8 cellular contexts compared by ENCODE assay signal in the genomic region with DNA sequence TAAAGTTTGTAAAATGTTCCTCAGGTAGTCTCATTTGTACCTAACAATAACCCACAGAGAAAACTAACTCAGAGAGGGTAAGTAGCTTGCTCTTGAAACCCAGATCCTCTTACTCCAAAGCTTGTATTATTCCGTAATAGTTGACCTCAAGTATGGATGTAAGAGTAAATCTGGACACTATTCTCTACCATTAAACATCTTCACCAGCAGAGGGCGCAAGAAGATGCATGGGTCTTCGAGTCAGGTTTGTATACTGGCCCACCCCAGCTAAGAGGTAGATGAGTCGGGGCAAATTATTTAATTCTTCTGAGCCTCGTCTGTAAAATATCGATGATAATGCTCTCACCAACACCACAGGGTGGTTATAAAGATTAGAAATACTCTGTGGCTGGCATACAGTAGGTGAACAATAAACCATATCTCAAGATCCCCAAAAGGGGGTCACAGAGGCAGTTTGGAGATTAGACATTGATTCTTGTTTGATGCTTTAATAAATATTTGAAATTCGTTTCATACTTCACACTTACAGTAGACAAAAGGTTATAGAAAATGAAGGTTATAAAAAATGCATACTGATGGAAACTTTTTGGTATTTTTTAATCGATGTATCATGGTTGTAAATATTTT. TPM values are rescaled to one million over a fixed set of nuclear protein-coding genes. Genes with fewer than 3 reads are reported as not detected.
DNase-seq lines count a peak whose midpoint lies in the region; ATAC-seq, FAIRE-seq and TF ChIP-seq lines count a peak whose summit lies in the region.

No MANE protein-coding gene starts in this region.

- DNase-seq in AG08396 (ENCODE audit: low spot score) (peak; percentile 74), GM18507 (ENCODE audit: extremely low spot score, insufficient read length, low read depth) (no peak), NCI-H2171 treated with DMSO at 0.1 percent for 48 hours (lab: John Stamatoyannopoulos, UW) (peak; percentile 50), WTC11 (ENCODE audit: low spot score) (peak; percentile 44), dedifferentiated amniotic fluid mesenchymal stem cell (ENCODE audit: extremely low spot score) (peak; percentile 71), medulla oblongata (ENCODE audit: extremely low spot score) (peak; percentile 93)
- DNase-seq in stimulated activated effector memory CD8-positive, alpha-beta T cell treated with anti-CD3 and anti-CD28 coated beads, Interleukin-12 subunit alpha, Interleukin-12 subunit beta, amount 100 ng/mL, for 72 hours (ENCODE audit: low spot score in 2 of 2): peak; percentile 53 to 62

- ATAC-seq in WTC11 (no peak), GM18867 (IDR thresholded peaks at IDR 0.05; ENCODE audit: unreplicated experiment) (no peak)
- ATAC-seq in stimulated activated effector memory CD8-positive, alpha-beta T cell treated with anti-CD3 and anti-CD28 coated beads, Interleukin-12 subunit alpha, Interleukin-12 subunit beta, amount 100 ng/mL, for 72 hours: peak; percentile 58

- peak; percentile 54 for TF ChIP-seq CTCF in WTC11 (IDR thresholded peaks at IDR 0.05)

- H3K27ac Mint-ChIP-seq in WTC11: peak overlapping the region; percentile 50
- no peak overlapping the region for H3K27ac Mint-ChIP-seq in stimulated activated effector memory CD8-positive, alpha-beta T cell treated with anti-CD3 and anti-CD28 coated beads, Interleukin-12 subunit alpha, Interleukin-12 subunit beta, amount 100 ng/mL, for 72 hours

- peaks cover 38% of the 10 kb centered on the region for H3K4me1 Mint-ChIP-seq in WTC11
- peaks cover 11% of the 10 kb centered on the region for H3K4me1 Mint-ChIP-seq in stimulated activated effector memory CD8-positive, alpha-beta T cell treated with anti-CD3 and anti-CD28 coated beads, Interleukin-12 subunit alpha, Interleukin-12 subunit beta, amount 100 ng/mL, for 72 hours

- CTCF ChIA-PET in WTC11 (lab: Charles Lee): interaction anchor here (0.5 to 6.4 kb wide), 33 partner anchors 9 to 333 kb away, joined by 3 to 76 read pairs (median 5); a partner anchor contains a TSS

- peak; percentile 89 for FAIRE-seq in GM18507 (lab: Jason Lieb, UNC)

- H3K4me3 Mint-ChIP-seq in WTC11: no peak overlapping the region
- no peak overlapping the region for H3K4me3 Mint-ChIP-seq in stimulated activated effector memory CD8-positive, alpha-beta T cell treated with anti-CD3 and anti-CD28 coated beads, Interleukin-12 subunit alpha, Interleukin-12 subunit beta, amount 100 ng/mL, for 72 hours

- H3K27me3 Mint-ChIP-seq in WTC11 (ENCODE audit: low read depth): no peaks in the 10 kb centered on the region; the same call in 1 of the 2 replicates

- H3K9me3 Mint-ChIP-seq in WTC11: no peaks in the 10 kb centered on the region
- no peaks in the 10 kb centered on the region for H3K9me3 Mint-ChIP-seq in stimulated activated effector memory CD8-positive, alpha-beta T cell treated with anti-CD3 and anti-CD28 coated beads, Interleukin-12 subunit alpha, Interleukin-12 subunit beta, amount 100 ng/mL, for 72 hours

- H3K36me3 Mint-ChIP-seq in WTC11: no peaks in the 10 kb centered on the region
- no peaks in the 10 kb centered on the region for H3K36me3 Mint-ChIP-seq in stimulated activated effector memory CD8-positive, alpha-beta T cell treated with anti-CD3 and anti-CD28 coated beads, Interleukin-12 subunit alpha, Interleukin-12 subunit beta, amount 100 ng/mL, for 72 hours

- POLR2A ChIA-PET in WTC11 (lab: Charles Lee): no interaction called here

TF ChIP-seq in WTC11, 78 proteins besides CTCF, POLR2A, EP300 and RAD21 (continues in another document):
- no peak for TF ChIP-seq SMAD4 (CRISPR knock-in tag; IDR thresholded peaks at IDR 0.05)
- no peak for TF ChIP-seq GABPB1 (CRISPR knock-in tag; IDR thresholded peaks at IDR 0.05)
- TF ChIP-seq, protein P1, sequence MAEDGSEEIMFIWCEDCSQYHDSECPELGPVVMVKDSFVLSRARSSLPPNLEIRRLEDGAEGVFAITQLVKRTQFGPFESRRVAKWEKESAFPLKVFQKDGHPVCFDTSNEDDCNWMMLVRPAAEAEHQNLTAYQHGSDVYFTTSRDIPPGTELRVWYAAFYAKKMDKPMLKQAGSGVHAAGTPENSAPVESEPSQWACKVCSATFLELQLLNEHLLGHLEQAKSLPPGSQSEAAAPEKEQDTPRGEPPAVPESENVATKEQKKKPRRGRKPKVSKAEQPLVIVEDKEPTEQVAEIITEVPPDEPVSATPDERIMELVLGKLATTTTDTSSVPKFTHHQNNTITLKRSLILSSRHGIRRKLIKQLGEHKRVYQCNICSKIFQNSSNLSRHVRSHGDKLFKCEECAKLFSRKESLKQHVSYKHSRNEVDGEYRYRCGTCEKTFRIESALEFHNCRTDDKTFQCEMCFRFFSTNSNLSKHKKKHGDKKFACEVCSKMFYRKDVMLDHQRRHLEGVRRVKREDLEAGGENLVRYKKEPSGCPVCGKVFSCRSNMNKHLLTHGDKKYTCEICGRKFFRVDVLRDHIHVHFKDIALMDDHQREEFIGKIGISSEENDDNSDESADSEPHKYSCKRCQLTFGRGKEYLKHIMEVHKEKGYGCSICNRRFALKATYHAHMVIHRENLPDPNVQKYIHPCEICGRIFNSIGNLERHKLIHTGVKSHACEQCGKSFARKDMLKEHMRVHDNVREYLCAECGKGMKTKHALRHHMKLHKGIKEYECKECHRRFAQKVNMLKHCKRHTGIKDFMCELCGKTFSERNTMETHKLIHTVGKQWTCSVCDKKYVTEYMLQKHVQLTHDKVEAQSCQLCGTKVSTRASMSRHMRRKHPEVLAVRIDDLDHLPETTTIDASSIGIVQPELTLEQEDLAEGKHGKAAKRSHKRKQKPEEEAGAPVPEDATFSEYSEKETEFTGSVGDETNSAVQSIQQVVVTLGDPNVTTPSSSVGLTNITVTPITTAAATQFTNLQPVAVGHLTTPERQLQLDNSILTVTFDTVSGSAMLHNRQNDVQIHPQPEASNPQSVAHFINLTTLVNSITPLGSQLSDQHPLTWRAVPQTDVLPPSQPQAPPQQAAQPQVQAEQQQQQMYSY (CRISPR knock-in tag; IDR thresholded peaks at IDR 0.05): no peak
- TF ChIP-seq GTF2I (CRISPR knock-in tag; conservative IDR thresholded peaks at IDR 0.05): no peak
- TF ChIP-seq, protein P2, sequence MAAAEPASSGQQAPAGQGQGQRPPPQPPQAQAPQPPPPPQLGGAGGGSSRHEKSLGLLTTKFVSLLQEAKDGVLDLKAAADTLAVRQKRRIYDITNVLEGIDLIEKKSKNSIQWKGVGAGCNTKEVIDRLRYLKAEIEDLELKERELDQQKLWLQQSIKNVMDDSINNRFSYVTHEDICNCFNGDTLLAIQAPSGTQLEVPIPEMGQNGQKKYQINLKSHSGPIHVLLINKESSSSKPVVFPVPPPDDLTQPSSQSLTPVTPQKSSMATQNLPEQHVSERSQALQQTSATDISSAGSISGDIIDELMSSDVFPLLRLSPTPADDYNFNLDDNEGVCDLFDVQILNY (CRISPR knock-in tag; IDR thresholded peaks at IDR 0.05): no peak
- TF ChIP-seq, protein P3, sequence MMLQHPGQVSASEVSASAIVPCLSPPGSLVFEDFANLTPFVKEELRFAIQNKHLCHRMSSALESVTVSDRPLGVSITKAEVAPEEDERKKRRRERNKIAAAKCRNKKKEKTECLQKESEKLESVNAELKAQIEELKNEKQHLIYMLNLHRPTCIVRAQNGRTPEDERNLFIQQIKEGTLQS (CRISPR knock-in tag; conservative IDR thresholded peaks at IDR 0.05): no peak
- no peak for TF ChIP-seq KAT7 (CRISPR knock-in tag; IDR thresholded peaks at IDR 0.05; ENCODE audit: borderline replicate concordance)
- no peak for TF ChIP-seq IRF2 (CRISPR knock-in tag; IDR thresholded peaks at IDR 0.05; ENCODE audit: borderline replicate concordance, low read depth)
- no peak for TF ChIP-seq FOXP1 (CRISPR knock-in tag; IDR thresholded peaks at IDR 0.05; ENCODE audit: borderline replicate concordance)
- no peak for TF ChIP-seq ZBTB21 (CRISPR knock-in tag; IDR thresholded peaks at IDR 0.05; ENCODE audit: borderline replicate concordance)
- no peak for TF ChIP-seq OVOL2 (CRISPR knock-in tag; IDR thresholded peaks at IDR 0.05; ENCODE audit: borderline replicate concordance)
- TF ChIP-seq NFYB (CRISPR knock-in tag; conservative IDR thresholded peaks at IDR 0.05; ENCODE audit: low read depth): no peak
- TF ChIP-seq, protein P4, sequence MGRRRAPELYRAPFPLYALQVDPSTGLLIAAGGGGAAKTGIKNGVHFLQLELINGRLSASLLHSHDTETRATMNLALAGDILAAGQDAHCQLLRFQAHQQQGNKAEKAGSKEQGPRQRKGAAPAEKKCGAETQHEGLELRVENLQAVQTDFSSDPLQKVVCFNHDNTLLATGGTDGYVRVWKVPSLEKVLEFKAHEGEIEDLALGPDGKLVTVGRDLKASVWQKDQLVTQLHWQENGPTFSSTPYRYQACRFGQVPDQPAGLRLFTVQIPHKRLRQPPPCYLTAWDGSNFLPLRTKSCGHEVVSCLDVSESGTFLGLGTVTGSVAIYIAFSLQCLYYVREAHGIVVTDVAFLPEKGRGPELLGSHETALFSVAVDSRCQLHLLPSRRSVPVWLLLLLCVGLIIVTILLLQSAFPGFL (CRISPR knock-in tag; IDR thresholded peaks at IDR 0.05; ENCODE audit: borderline replicate concordance): no peak
- no peak for TF ChIP-seq JAZF1 (CRISPR knock-in tag; IDR thresholded peaks at IDR 0.05)

RNA-seq across cellular contexts. Expression of a gene that starts 3.5 kb away (rescaled TPM):
- total RNA-seq in WTC11 (2021): 15.4 to 18.0 TPM (median 17.0 TPM) in 3 replicates
